1 cellular context compared by ENCODE assay signal in the genomic region with DNA sequence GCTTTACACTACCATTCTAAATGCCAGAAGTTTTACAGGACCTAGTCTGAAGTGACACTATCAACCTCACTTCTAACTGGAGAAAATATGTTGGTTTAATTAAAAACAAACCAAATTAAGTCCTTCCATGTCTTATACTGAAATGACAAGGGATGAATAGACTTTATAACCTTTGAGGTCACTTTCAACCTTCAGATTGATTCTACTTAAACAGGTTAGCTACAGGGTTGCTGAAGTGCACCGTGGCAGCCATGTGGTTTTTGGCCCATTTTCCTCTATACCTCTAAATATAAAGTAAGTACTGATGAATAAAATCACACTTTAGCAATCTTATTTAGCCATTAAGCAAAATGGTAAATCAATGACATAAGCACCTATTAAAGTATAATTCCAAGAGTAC.
TF ChIP-seq lines count a peak whose summit lies in the region.

No MANE protein-coding gene starts in this region.

TF ChIP-seq in GM23338, 12 proteins besides CTCF, POLR2A, EP300 and RAD21 (continued from another document):
- TF ChIP-seq, protein P1, sequence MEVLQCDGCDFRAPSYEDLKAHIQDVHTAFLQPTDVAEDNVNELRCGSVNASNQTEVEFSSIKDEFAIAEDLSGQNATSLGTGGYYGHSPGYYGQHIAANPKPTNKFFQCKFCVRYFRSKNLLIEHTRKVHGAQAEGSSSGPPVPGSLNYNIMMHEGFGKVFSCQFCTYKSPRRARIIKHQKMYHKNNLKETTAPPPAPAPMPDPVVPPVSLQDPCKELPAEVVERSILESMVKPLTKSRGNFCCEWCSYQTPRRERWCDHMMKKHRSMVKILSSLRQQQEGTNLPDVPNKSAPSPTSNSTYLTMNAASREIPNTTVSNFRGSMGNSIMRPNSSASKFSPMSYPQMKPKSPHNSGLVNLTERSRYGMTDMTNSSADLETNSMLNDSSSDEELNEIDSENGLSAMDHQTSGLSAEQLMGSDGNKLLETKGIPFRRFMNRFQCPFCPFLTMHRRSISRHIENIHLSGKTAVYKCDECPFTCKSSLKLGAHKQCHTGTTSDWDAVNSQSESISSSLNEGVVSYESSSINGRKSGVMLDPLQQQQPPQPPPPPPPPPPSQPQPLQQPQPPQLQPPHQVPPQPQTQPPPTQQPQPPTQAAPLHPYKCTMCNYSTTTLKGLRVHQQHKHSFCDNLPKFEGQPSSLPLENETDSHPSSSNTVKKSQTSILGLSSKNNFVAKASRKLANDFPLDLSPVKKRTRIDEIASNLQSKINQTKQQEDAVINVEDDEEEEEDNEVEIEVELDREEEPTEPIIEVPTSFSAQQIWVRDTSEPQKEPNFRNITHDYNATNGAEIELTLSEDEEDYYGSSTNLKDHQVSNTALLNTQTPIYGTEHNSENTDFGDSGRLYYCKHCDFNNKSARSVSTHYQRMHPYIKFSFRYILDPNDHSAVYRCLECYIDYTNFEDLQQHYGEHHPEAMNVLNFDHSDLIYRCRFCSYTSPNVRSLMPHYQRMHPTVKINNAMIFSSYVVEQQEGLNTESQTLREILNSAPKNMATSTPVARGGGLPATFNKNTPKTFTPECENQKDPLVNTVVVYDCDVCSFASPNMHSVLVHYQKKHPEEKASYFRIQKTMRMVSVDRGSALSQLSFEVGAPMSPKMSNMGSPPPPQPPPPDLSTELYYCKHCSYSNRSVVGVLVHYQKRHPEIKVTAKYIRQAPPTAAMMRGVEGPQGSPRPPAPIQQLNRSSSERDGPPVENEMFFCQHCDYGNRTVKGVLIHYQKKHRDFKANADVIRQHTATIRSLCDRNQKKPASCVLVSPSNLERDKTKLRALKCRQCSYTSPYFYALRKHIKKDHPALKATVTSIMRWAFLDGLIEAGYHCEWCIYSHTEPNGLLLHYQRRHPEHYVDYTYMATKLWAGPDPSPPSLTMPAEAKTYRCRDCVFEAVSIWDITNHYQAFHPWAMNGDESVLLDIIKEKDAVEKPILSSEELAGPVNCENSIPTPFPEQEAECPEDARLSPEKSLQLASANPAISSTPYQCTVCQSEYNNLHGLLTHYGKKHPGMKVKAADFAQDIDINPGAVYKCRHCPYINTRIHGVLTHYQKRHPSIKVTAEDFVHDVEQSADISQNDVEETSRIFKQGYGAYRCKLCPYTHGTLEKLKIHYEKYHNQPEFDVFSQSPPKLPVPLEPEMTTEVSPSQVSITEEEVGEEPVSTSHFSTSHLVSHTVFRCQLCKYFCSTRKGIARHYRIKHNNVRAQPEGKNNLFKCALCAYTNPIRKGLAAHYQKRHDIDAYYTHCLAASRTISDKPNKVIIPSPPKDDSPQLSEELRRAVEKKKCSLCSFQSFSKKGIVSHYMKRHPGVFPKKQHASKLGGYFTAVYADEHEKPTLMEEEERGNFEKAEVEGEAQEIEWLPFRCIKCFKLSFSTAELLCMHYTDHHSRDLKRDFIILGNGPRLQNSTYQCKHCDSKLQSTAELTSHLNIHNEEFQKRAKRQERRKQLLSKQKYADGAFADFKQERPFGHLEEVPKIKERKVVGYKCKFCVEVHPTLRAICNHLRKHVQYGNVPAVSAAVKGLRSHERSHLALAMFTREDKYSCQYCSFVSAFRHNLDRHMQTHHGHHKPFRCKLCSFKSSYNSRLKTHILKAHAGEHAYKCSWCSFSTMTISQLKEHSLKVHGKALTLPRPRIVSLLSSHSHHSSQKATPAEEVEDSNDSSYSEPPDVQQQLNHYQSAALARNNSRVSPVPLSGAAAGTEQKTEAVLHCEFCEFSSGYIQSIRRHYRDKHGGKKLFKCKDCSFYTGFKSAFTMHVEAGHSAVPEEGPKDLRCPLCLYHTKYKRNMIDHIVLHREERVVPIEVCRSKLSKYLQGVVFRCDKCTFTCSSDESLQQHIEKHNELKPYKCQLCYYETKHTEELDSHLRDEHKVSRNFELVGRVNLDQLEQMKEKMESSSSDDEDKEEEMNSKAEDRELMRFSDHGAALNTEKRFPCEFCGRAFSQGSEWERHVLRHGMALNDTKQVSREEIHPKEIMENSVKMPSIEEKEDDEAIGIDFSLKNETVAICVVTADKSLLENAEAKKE (CRISPR knock-in tag; IDR thresholded peaks at IDR 0.05), result no peak
- no peak for TF ChIP-seq NANOG (IDR thresholded peaks at IDR 0.05; ENCODE audit: borderline replicate concordance)
- TF ChIP-seq, protein P2, sequence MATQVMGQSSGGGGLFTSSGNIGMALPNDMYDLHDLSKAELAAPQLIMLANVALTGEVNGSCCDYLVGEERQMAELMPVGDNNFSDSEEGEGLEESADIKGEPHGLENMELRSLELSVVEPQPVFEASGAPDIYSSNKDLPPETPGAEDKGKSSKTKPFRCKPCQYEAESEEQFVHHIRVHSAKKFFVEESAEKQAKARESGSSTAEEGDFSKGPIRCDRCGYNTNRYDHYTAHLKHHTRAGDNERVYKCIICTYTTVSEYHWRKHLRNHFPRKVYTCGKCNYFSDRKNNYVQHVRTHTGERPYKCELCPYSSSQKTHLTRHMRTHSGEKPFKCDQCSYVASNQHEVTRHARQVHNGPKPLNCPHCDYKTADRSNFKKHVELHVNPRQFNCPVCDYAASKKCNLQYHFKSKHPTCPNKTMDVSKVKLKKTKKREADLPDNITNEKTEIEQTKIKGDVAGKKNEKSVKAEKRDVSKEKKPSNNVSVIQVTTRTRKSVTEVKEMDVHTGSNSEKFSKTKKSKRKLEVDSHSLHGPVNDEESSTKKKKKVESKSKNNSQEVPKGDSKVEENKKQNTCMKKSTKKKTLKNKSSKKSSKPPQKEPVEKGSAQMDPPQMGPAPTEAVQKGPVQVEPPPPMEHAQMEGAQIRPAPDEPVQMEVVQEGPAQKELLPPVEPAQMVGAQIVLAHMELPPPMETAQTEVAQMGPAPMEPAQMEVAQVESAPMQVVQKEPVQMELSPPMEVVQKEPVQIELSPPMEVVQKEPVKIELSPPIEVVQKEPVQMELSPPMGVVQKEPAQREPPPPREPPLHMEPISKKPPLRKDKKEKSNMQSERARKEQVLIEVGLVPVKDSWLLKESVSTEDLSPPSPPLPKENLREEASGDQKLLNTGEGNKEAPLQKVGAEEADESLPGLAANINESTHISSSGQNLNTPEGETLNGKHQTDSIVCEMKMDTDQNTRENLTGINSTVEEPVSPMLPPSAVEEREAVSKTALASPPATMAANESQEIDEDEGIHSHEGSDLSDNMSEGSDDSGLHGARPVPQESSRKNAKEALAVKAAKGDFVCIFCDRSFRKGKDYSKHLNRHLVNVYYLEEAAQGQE (IDR thresholded peaks at IDR 0.05; ENCODE audit: unreplicated experiment), result no peak
- TF ChIP-seq ZNF331 (CRISPR knock-in tag; IDR thresholded peaks at IDR 0.05; ENCODE audit: low read depth), result no peak
- TF ChIP-seq, protein P3, sequence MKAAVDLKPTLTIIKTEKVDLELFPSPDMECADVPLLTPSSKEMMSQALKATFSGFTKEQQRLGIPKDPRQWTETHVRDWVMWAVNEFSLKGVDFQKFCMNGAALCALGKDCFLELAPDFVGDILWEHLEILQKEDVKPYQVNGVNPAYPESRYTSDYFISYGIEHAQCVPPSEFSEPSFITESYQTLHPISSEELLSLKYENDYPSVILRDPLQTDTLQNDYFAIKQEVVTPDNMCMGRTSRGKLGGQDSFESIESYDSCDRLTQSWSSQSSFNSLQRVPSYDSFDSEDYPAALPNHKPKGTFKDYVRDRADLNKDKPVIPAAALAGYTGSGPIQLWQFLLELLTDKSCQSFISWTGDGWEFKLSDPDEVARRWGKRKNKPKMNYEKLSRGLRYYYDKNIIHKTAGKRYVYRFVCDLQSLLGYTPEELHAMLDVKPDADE (IDR thresholded peaks at IDR 0.05), result no peak
- no peak for TF ChIP-seq ZNF114 (CRISPR knock-in tag; IDR thresholded peaks at IDR 0.05)
- TF ChIP-seq EZH2phosphoT487 (IDR thresholded peaks at IDR 0.05; ENCODE audit: unreplicated experiment), result no peak
- no peak for TF ChIP-seq JUNB (IDR thresholded peaks at IDR 0.05; ENCODE audit: unreplicated experiment)
